In the genomic region with DNA sequence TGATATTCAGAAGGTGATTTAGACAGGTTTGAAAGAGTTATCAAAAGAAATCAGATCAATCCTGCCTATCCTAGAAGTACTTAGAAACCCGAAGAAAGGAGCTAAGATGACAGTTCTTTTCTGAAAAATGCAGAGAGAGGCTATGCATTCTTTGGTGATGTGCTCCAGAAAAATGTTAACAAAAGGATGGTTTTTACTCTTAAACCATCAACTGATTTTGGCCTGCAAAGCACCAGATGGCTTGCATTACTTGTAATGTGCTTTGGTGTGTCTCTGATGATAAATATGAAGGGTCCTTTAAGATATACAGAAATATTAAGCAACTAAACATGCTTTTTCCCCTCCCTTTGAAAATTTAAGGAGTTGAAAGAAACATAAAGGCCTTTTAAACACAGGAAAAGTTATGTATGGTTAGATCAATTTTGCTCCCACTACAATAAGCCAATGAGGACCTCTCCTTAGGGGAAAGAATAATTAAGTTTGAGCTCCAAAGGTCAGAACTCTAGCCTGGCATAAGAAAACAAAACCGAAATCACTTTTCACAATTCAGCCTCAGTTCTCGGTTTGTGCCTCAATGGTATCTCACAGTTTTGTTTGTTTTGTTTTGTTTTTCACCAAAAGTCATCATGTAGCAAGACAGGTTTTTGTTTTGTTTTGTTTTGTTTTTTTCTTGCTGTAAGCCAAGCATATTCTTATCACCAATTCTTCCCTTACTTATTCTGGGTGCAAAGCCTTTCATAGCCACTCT, we compare ENCODE assay signal across 15 cellular contexts.
"Had no signal": no experiment of that assay in that cellular context is flagged by ENCODE, and none has a peak within 500 bp of the region (broad histone marks: within the 10 kb centered on the region; RNA-seq: fewer than 3 reads in every experiment).

No MANE protein-coding gene starts in this region.

- H3K27ac ChIP-seq: heart right ventricle, lower lobe of right lung, prostate gland, transverse colon had no signal

- H3K9me3 ChIP-seq: heart right ventricle, lower lobe of right lung, prostate gland, transverse colon had no signal

- DNase-seq: activated CD4-positive, alpha-beta memory T cell treated with anti-CD3 and anti-CD28 coated beads, Interleukin-2, amount 10 ng/mL, durations not matched to agents 7 days and 5 days; activated CD4-positive, alpha-beta T cell treated with anti-CD3 and anti-CD28 coated beads for 4 hours; activated effector memory CD4-positive, alpha-beta T cell treated with Interleukin-2 at 50 U/mL for 16 hours; activated T-cell treated with anti-CD3 and anti-CD28 coated beads, Interleukin-2, amount 50 U/mL, for 4 hours; amniotic stem cell; erythroblast; heart right ventricle; lower lobe of right lung; right cardiac atrium; stimulated activated naive CD8-positive, alpha-beta T cell treated with anti-CD3 and anti-CD28 coated beads, Interleukin-15, Interleukin-2, amounts not matched to agents 100 U/mL and 50 U/mL, for 24 hours; transverse colon had no signal

- H3K4me1 ChIP-seq: lower lobe of right lung, prostate gland had no signal

- H3K27me3 ChIP-seq: heart right ventricle, transverse colon had no signal

- H3K4me3 ChIP-seq: heart right ventricle, lower lobe of right lung, prostate gland, smooth muscle cell, transverse colon had no signal

- H3K4me2 ChIP-seq: smooth muscle cell had no signal

- ATAC-seq: activated naive CD4-positive, alpha-beta T cell treated with anti-CD3 and anti-CD28 coated beads, Interleukin-2, amount 50 U/mL, for 72 hours; activated T-cell treated with anti-CD3 and anti-CD28 coated beads, Interleukin-2, amount 50 U/mL, for 4 hours; heart right ventricle; lower lobe of right lung; right cardiac atrium; stimulated activated naive CD8-positive, alpha-beta T cell treated with anti-CD3 and anti-CD28 coated beads, Interleukin-15, Interleukin-2, amounts not matched to agents 100 U/mL and 50 U/mL, for 24 hours; WTC11 had no signal

- H3K36me3 ChIP-seq: heart right ventricle, lower lobe of right lung, prostate gland, transverse colon had no signal
